ENCODE assay signal across 15 cellular contexts in the genomic region with DNA sequence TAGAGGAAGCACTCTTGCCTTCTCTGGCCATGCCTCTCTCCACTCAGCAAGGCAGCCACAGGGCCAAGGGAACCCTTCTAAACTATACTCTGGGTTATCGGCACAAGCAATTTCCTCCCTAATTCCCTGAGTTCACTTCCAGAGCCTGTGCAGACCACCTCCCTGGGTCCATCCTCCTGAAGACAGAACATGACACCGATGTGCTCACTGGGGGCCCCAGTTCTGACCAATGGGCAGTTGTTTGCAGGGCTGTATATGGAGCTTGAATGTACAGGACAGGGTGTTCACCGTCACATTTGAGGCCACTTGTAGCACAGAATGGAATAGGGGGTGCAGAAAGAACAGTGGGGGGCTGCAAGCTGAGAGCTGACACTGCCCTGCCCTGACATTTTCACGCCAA.
A peak's percentile ranks its signal among the peaks of the same experiment; 100 is the strongest.
DNase-seq lines count a peak whose midpoint lies in the region; ATAC-seq and TF ChIP-seq lines count a peak whose summit lies in the region.
"Had no signal": no experiment of that assay in that cellular context is flagged by ENCODE, and none has a peak within 500 bp of the region (broad histone marks: within the 10 kb centered on the region; RNA-seq: fewer than 3 reads in every experiment).

No MANE protein-coding gene starts in this region.

- H4K20me1 ChIP-seq in neural progenitor cell (ENCODE audit: low read depth), result no peaks in the 10 kb centered on the region
- H4K20me1 ChIP-seq: BLaER1 had no signal

- no peak for ATAC-seq in activated CD8-positive, alpha-beta memory T cell treated with anti-CD3 and anti-CD28 coated beads, Interleukin-2, amount 10 ng/mL, durations not matched to agents 7 days and 5 days

- no peaks in the 10 kb centered on the region for H3K79me2 ChIP-seq in neural progenitor cell (ENCODE audit: low read depth)

- DNase-seq in activated CD8-positive, alpha-beta memory T cell treated with anti-CD3 and anti-CD28 coated beads, Interleukin-2, amount 10 ng/mL, durations not matched to agents 7 days and 5 days, result peak; percentile 39
- no peak for DNase-seq in activated CD8-positive, alpha-beta memory T cell treated with anti-CD3 and anti-CD28 coated beads for 24 hours
- DNase-seq in neural progenitor cell (ENCODE audit: low spot score) (peak; percentile 4), NCI-H2196 (lab: John Stamatoyannopoulos, UW; ENCODE audit: unreplicated experiment) (no peak), dedifferentiated amniotic fluid mesenchymal stem cell (ENCODE audit: extremely low spot score) (no peak)
- DNase-seq in activated CD4-positive, alpha-beta memory T cell treated with anti-CD3 and anti-CD28 coated beads, Interleukin-2, amount 10 ng/mL, durations not matched to agents 7 days and 5 days, result no peak
- DNase-seq: AML-193; CD4-positive, CD25-positive, alpha-beta regulatory T cell; GF-D8; GM23248; H9 had no signal

- no peaks in the 10 kb centered on the region for H3K36me3 ChIP-seq in neural progenitor cell
- H3K36me3 ChIP-seq: BLaER1 had no signal

- no peak overlapping the region for H3K4me2 ChIP-seq in neural progenitor cell
- H3K4me2 ChIP-seq: BLaER1 had no signal

- no peak overlapping the region for H2AFZ ChIP-seq in neural progenitor cell (replicated peaks)
- H2AFZ ChIP-seq: GM23248 had no signal

- intact Hi-C loops in dendritic cell treated with granulocyte-macrophage colony-stimulating factor and Interleukin-4, amounts not matched to agents 40 ng/mL and 50 ng/mL, for 4 days (cut with micrococcal nuclease), result no loop called here

- TF ChIP-seq CTCF in neural progenitor cell (IDR thresholded peaks at IDR 0.05), result no peak

- H3K9me3 Mint-ChIP-seq in activated CD8-positive, alpha-beta memory T cell treated with anti-CD3 and anti-CD28 coated beads, Interleukin-2, amount 10 ng/mL, durations not matched to agents 7 days and 5 days (ENCODE audit: low read depth), result no peaks in the 10 kb centered on the region
- H3K9me3 Mint-ChIP-seq in dendritic cell treated with granulocyte-macrophage colony-stimulating factor and Interleukin-4, amounts not matched to agents 40 ng/mL and 50 ng/mL, for 4 days, result no peaks in the 10 kb centered on the region
- H3K9me3 Mint-ChIP-seq in neural progenitor cell, result no peaks in the 10 kb centered on the region
- H3K9me3 Mint-ChIP-seq in activated CD4-positive, alpha-beta memory T cell treated with anti-CD3 and anti-CD28 coated beads, Interleukin-2, amount 10 ng/mL, durations not matched to agents 7 days and 5 days, result no peaks in the 10 kb centered on the region
- H3K9me3 Mint-ChIP-seq: H9, IgD-negative memory B cell had no signal

- H3K27ac ChIP-seq in neural progenitor cell, result no peak overlapping the region
- H3K27ac ChIP-seq: 22Rv1, BLaER1, GM23248 had no signal

- no peak overlapping the region for H3K4me3 Mint-ChIP-seq in activated CD8-positive, alpha-beta memory T cell treated with anti-CD3 and anti-CD28 coated beads, Interleukin-2, amount 10 ng/mL, durations not matched to agents 7 days and 5 days
- no peak overlapping the region for H3K4me3 Mint-ChIP-seq in dendritic cell treated with granulocyte-macrophage colony-stimulating factor and Interleukin-4, amounts not matched to agents 40 ng/mL and 50 ng/mL, for 4 days
- no peak overlapping the region for H3K4me3 Mint-ChIP-seq in neural progenitor cell
- no peak overlapping the region for H3K4me3 Mint-ChIP-seq in activated CD4-positive, alpha-beta memory T cell treated with anti-CD3 and anti-CD28 coated beads, Interleukin-2, amount 10 ng/mL, durations not matched to agents 7 days and 5 days
- H3K4me3 Mint-ChIP-seq: CD4-positive, CD25-positive, alpha-beta regulatory T cell; H9; IgD-negative memory B cell had no signal

- H3K4me1 Mint-ChIP-seq in activated CD8-positive, alpha-beta memory T cell treated with anti-CD3 and anti-CD28 coated beads, Interleukin-2, amount 10 ng/mL, durations not matched to agents 7 days and 5 days, result no peaks in the 10 kb centered on the region
- H3K4me1 Mint-ChIP-seq in dendritic cell treated with granulocyte-macrophage colony-stimulating factor and Interleukin-4, amounts not matched to agents 40 ng/mL and 50 ng/mL, for 4 days (ENCODE audit: low read depth), result no peaks in the 10 kb centered on the region
- H3K4me1 Mint-ChIP-seq in neural progenitor cell, result peaks cover 2% of the 10 kb centered on the region
- H3K4me1 Mint-ChIP-seq in activated CD4-positive, alpha-beta memory T cell treated with anti-CD3 and anti-CD28 coated beads, Interleukin-2, amount 10 ng/mL, durations not matched to agents 7 days and 5 days, result no peaks in the 10 kb centered on the region
- H3K4me1 Mint-ChIP-seq: CD4-positive, CD25-positive, alpha-beta regulatory T cell; H9; IgD-negative memory B cell had no signal

- POLR2A ChIA-PET in activated CD4-positive, alpha-beta memory T cell treated with anti-CD3 and anti-CD28 coated beads, Interleukin-2, amount 10 ng/mL, durations not matched to agents 7 days and 5 days (lab: Charles Lee), result no interaction called here

- no peaks in the 10 kb centered on the region for H3F3A ChIP-seq in neural progenitor cell (ENCODE audit: low read depth)

- no peaks in the 10 kb centered on the region for H3K27me3 ChIP-seq in neural progenitor cell
- H3K27me3 ChIP-seq: BLaER1 had no signal

- H3K4me1 ChIP-seq in neural progenitor cell, result no peaks in the 10 kb centered on the region
- H3K4me1 ChIP-seq: BLaER1 had no signal

- H3K9me3 ChIP-seq in neural progenitor cell (ENCODE audit: low read depth), result no peaks in the 10 kb centered on the region
- H3K9me3 ChIP-seq: BLaER1 had no signal

- no peaks in the 10 kb centered on the region for H3K36me3 Mint-ChIP-seq in activated CD8-positive, alpha-beta memory T cell treated with anti-CD3 and anti-CD28 coated beads, Interleukin-2, amount 10 ng/mL, durations not matched to agents 7 days and 5 days
- H3K36me3 Mint-ChIP-seq in dendritic cell treated with granulocyte-macrophage colony-stimulating factor and Interleukin-4, amounts not matched to agents 40 ng/mL and 50 ng/mL, for 4 days (ENCODE audit: low read depth), result peaks cover 63% of the 10 kb centered on the region
- H3K36me3 Mint-ChIP-seq in neural progenitor cell, result no peaks in the 10 kb centered on the region
- no peaks in the 10 kb centered on the region for H3K36me3 Mint-ChIP-seq in activated CD4-positive, alpha-beta memory T cell treated with anti-CD3 and anti-CD28 coated beads, Interleukin-2, amount 10 ng/mL, durations not matched to agents 7 days and 5 days (ENCODE audit: low read depth)
- H3K36me3 Mint-ChIP-seq: CD4-positive, CD25-positive, alpha-beta regulatory T cell had no signal

- no peaks in the 10 kb centered on the region for H3K27me3 Mint-ChIP-seq in activated CD8-positive, alpha-beta memory T cell treated with anti-CD3 and anti-CD28 coated beads, Interleukin-2, amount 10 ng/mL, durations not matched to agents 7 days and 5 days
- H3K27me3 Mint-ChIP-seq in dendritic cell treated with granulocyte-macrophage colony-stimulating factor and Interleukin-4, amounts not matched to agents 40 ng/mL and 50 ng/mL, for 4 days, result no peaks in the 10 kb centered on the region
- no peaks in the 10 kb centered on the region for H3K27me3 Mint-ChIP-seq in neural progenitor cell (ENCODE audit: insufficient read depth, low read depth)
- no peaks in the 10 kb centered on the region for H3K27me3 Mint-ChIP-seq in activated CD4-positive, alpha-beta memory T cell treated with anti-CD3 and anti-CD28 coated beads, Interleukin-2, amount 10 ng/mL, durations not matched to agents 7 days and 5 days
- H3K27me3 Mint-ChIP-seq: CD4-positive, CD25-positive, alpha-beta regulatory T cell; IgD-negative memory B cell had no signal

- no peak overlapping the region for H3K9ac ChIP-seq in neural progenitor cell
- H3K9ac ChIP-seq: BLaER1, GM23248 had no signal

- H3K4me3 ChIP-seq in neural progenitor cell, result no peak overlapping the region
- H3K4me3 ChIP-seq: BLaER1, GM23248 had no signal

- CTCF ChIA-PET in activated CD8-positive, alpha-beta memory T cell treated with anti-CD3 and anti-CD28 coated beads, Interleukin-2, amount 10 ng/mL, durations not matched to agents 7 days and 5 days (lab: Charles Lee), result no interaction called here
- CTCF ChIA-PET in activated CD4-positive, alpha-beta memory T cell treated with anti-CD3 and anti-CD28 coated beads, Interleukin-2, amount 10 ng/mL, durations not matched to agents 7 days and 5 days (lab: Charles Lee), result no interaction called here

- H3K27ac Mint-ChIP-seq in activated CD8-positive, alpha-beta memory T cell treated with anti-CD3 and anti-CD28 coated beads, Interleukin-2, amount 10 ng/mL, durations not matched to agents 7 days and 5 days, result no peak overlapping the region
- H3K27ac Mint-ChIP-seq in dendritic cell treated with granulocyte-macrophage colony-stimulating factor and Interleukin-4, amounts not matched to agents 40 ng/mL and 50 ng/mL, for 4 days, result peak overlapping the region; percentile 21
- no peak overlapping the region for H3K27ac Mint-ChIP-seq in neural progenitor cell
- H3K27ac Mint-ChIP-seq in activated CD4-positive, alpha-beta memory T cell treated with anti-CD3 and anti-CD28 coated beads, Interleukin-2, amount 10 ng/mL, durations not matched to agents 7 days and 5 days, result no peak overlapping the region
- H3K27ac Mint-ChIP-seq: CD4-positive, CD25-positive, alpha-beta regulatory T cell; H9; IgD-negative memory B cell had no signal

Comparison
In these comparisons a context has a peak if more than half of its experiments do, and no peak if none do; other contexts are left out.
1. DNase-seq: peak in activated CD8-positive, alpha-beta memory T cell treated with anti-CD3 and anti-CD28 coated beads, Interleukin-2, amount 10 ng/mL, durations not matched to agents 7 days and 5 days (single experiment) and neural progenitor cell (single experiment); none in activated CD8-positive, alpha-beta memory T cell treated with anti-CD3 and anti-CD28 coated beads for 24 hours (single experiment), activated CD4-positive, alpha-beta memory T cell treated with anti-CD3 and anti-CD28 coated beads, Interleukin-2, amount 10 ng/mL, durations not matched to agents 7 days and 5 days (single experiment), NCI-H2196 (single experiment) and dedifferentiated amniotic fluid mesenchymal stem cell (single experiment).